Comparison of ENCODE assay signal across 2 cellular contexts in genomic region chr1:39450041-39450440, GRCh38. TPM values are rescaled to one million over a fixed set of nuclear protein-coding genes. Genes with fewer than 3 reads are reported as not detected.
"Had no signal": no experiment of that assay in that cellular context is flagged by ENCODE, and none has a peak within 500 bp of the region (broad histone marks: within the 10 kb centered on the region; RNA-seq: fewer than 3 reads in every experiment).

No MANE protein-coding gene starts in this region.

RNA-seq across cellular contexts. Expression of gene BMP8A, which starts 41.4 kb away (rescaled TPM):
- polyA plus RNA-seq: immature natural killer cell, neural cell had no signal
